ENCODE assay signal across 1 cellular context in the genomic region with DNA sequence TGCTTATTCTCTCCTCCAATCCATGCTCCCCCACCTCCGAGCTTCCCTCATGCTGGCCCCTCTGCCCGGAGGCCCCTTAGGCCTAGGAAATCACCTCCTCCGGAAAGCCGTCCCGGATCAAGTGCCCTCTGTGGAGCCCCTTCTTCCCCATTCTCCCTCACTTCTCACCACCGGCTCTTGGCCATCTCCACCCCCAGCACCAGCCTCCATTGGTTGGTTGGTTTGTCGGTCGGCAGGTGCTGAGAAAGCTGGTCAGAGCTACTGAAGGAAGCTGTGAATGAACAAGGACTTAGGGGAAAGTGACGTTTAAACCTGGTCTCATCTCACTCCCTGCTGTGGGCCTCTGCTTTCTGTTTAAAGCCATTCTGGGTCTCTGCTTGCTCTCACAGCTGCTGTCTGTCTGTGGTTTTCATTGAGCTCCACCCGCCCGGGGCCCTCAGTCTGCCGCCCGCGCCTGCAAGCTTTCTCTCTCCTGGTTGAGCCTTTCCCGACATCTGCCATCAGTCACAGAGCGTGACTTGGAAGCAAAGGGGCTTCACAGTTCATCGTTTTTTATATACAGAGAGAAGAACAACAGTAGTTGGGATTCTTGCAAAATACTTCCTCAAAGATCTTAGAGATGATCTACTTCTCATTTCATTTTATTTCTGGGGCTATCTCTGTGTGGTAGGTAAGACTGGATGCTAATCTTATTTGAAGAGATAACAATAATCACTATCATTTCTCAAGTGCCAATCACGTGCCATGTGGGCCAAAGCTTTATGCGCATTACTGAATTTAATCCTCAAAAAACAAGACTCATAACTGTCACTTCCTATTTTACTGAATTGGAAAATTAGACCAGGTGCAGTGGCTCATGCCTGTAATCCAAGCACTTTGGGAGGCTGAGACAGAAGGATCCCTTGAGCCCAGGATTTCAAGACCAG.
A peak's percentile ranks its signal among the peaks of the same experiment; 100 is the strongest.
TF ChIP-seq lines count a peak whose summit lies in the region.

No MANE protein-coding gene starts in this region.

TF ChIP-seq in GM12878, 131 proteins besides CTCF, POLR2A, EP300 and RAD21 (continued from another document and continues in another):
- TF ChIP-seq PKNOX1 (IDR thresholded peaks at IDR 0.05), result peak; percentile 54
- TF ChIP-seq SUZ12 (IDR thresholded peaks at IDR 0.05; ENCODE audit: unreplicated experiment), result no peak
- TF ChIP-seq JUNB (IDR thresholded peaks at IDR 0.05), result no peak
- TF ChIP-seq TCF12 (IDR thresholded peaks at IDR 0.05; ENCODE audit: low read depth, low read length), result peak; percentile 94
- TF ChIP-seq MEF2A (IDR thresholded peaks at IDR 0.05; ENCODE audit: insufficient read depth, low read depth, low read length), result no peak
- no peak for TF ChIP-seq MTA3 (IDR thresholded peaks at IDR 0.05; ENCODE audit: borderline replicate concordance, low read length)
- no peak for TF ChIP-seq SMAD1 (IDR thresholded peaks at IDR 0.05; ENCODE audit: low read depth, partially characterized antibody)
- TF ChIP-seq IKZF1 (conservative IDR thresholded peaks at IDR 0.05), result peak; percentile 60
- 0 out of 2 replicates have a peak, but pooled peaks have one; percentile 31 for TF ChIP-seq GATAD2B (conservative IDR thresholded peaks at IDR 0.05; ENCODE audit: low read depth)
- TF ChIP-seq, protein P1, sequence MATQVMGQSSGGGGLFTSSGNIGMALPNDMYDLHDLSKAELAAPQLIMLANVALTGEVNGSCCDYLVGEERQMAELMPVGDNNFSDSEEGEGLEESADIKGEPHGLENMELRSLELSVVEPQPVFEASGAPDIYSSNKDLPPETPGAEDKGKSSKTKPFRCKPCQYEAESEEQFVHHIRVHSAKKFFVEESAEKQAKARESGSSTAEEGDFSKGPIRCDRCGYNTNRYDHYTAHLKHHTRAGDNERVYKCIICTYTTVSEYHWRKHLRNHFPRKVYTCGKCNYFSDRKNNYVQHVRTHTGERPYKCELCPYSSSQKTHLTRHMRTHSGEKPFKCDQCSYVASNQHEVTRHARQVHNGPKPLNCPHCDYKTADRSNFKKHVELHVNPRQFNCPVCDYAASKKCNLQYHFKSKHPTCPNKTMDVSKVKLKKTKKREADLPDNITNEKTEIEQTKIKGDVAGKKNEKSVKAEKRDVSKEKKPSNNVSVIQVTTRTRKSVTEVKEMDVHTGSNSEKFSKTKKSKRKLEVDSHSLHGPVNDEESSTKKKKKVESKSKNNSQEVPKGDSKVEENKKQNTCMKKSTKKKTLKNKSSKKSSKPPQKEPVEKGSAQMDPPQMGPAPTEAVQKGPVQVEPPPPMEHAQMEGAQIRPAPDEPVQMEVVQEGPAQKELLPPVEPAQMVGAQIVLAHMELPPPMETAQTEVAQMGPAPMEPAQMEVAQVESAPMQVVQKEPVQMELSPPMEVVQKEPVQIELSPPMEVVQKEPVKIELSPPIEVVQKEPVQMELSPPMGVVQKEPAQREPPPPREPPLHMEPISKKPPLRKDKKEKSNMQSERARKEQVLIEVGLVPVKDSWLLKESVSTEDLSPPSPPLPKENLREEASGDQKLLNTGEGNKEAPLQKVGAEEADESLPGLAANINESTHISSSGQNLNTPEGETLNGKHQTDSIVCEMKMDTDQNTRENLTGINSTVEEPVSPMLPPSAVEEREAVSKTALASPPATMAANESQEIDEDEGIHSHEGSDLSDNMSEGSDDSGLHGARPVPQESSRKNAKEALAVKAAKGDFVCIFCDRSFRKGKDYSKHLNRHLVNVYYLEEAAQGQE (IDR thresholded peaks at IDR 0.05; ENCODE audit: low read depth, low read length), result no peak
- TF ChIP-seq, protein P2, sequence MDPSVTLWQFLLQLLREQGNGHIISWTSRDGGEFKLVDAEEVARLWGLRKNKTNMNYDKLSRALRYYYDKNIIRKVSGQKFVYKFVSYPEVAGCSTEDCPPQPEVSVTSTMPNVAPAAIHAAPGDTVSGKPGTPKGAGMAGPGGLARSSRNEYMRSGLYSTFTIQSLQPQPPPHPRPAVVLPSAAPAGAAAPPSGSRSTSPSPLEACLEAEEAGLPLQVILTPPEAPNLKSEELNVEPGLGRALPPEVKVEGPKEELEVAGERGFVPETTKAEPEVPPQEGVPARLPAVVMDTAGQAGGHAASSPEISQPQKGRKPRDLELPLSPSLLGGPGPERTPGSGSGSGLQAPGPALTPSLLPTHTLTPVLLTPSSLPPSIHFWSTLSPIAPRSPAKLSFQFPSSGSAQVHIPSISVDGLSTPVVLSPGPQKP (IDR thresholded peaks at IDR 0.05; ENCODE audit: low read depth, low read length), result no peak
- TF ChIP-seq YY1 (IDR thresholded peaks at IDR 0.05; ENCODE audit: low read depth, low read length), result no peak; the same call in 1 of the 2 replicates
- TF ChIP-seq, protein P3, sequence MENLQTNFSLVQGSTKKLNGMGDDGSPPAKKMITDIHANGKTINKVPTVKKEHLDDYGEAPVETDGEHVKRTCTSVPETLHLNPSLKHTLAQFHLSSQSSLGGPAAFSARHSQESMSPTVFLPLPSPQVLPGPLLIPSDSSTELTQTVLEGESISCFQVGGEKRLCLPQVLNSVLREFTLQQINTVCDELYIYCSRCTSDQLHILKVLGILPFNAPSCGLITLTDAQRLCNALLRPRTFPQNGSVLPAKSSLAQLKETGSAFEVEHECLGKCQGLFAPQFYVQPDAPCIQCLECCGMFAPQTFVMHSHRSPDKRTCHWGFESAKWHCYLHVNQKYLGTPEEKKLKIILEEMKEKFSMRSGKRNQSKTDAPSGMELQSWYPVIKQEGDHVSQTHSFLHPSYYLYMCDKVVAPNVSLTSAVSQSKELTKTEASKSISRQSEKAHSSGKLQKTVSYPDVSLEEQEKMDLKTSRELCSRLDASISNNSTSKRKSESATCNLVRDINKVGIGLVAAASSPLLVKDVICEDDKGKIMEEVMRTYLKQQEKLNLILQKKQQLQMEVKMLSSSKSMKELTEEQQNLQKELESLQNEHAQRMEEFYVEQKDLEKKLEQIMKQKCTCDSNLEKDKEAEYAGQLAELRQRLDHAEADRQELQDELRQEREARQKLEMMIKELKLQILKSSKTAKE (IDR thresholded peaks at IDR 0.05; ENCODE audit: low read depth, poor library complexity, severe bottlenecking), result peak; percentile 48
- TF ChIP-seq POLR2AphosphoS5 (IDR thresholded peaks at IDR 0.05; ENCODE audit: low read length), result 0 out of 2 replicates have a peak, but pooled peaks have one; percentile 42
- TF ChIP-seq SIX5 (IDR thresholded peaks at IDR 0.05; ENCODE audit: low read depth, low read length, severe bottlenecking), result no peak
- TF ChIP-seq NFIC (IDR thresholded peaks at IDR 0.05; ENCODE audit: low read depth, low read length), result peak; percentile 26; the same call in 1 of the 2 replicates
- TF ChIP-seq PAX5 (IDR thresholded peaks at IDR 0.05; ENCODE audit: borderline replicate concordance, low read depth, low read length), result peak; percentile 9; the same call in 1 of the 2 replicates
- TF ChIP-seq RFX5 (IDR thresholded peaks at IDR 0.05; ENCODE audit: low read depth, low read length), result no peak
- no peak for TF ChIP-seq ETV6 (conservative IDR thresholded peaks at IDR 0.05 in 1 of 2, IDR thresholded peaks at IDR 0.05 in 1 of 2; ENCODE audit: borderline replicate concordance in 1 of 2, low read depth in 1 of 2)
- peak; percentile 91 for TF ChIP-seq RUNX3 (IDR thresholded peaks at IDR 0.05; ENCODE audit: low read length)
- no peak for TF ChIP-seq ZNF274 (IDR thresholded peaks at IDR 0.05; ENCODE audit: insufficient read depth, insufficient read length)
- TF ChIP-seq, protein P4, sequence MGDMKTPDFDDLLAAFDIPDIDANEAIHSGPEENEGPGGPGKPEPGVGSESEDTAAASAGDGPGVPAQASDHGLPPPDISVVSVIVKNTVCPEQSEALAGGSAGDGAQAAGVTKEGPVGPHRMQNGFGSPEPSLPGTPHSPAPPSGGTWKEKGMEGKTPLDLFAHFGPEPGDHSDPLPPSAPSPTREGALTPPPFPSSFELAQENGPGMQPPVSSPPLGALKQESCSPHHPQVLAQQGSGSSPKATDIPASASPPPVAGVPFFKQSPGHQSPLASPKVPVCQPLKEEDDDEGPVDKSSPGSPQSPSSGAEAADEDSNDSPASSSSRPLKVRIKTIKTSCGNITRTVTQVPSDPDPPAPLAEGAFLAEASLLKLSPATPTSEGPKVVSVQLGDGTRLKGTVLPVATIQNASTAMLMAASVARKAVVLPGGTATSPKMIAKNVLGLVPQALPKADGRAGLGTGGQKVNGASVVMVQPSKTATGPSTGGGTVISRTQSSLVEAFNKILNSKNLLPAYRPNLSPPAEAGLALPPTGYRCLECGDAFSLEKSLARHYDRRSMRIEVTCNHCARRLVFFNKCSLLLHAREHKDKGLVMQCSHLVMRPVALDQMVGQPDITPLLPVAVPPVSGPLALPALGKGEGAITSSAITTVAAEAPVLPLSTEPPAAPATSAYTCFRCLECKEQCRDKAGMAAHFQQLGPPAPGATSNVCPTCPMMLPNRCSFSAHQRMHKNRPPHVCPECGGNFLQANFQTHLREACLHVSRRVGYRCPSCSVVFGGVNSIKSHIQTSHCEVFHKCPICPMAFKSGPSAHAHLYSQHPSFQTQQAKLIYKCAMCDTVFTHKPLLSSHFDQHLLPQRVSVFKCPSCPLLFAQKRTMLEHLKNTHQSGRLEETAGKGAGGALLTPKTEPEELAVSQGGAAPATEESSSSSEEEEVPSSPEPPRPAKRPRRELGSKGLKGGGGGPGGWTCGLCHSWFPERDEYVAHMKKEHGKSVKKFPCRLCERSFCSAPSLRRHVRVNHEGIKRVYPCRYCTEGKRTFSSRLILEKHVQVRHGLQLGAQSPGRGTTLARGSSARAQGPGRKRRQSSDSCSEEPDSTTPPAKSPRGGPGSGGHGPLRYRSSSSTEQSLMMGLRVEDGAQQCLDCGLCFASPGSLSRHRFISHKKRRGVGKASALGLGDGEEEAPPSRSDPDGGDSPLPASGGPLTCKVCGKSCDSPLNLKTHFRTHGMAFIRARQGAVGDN (IDR thresholded peaks at IDR 0.05), result peak; percentile 45; the same call in 1 of the 2 replicates
- TF ChIP-seq MLLT1 (IDR thresholded peaks at IDR 0.05), result peak; percentile 16; the same call in 1 of the 2 replicates
- peak in 1 of 2 experiments; percentile 36; a peak in 1 of 4 replicates for TF ChIP-seq BHLHE40 (IDR thresholded peaks at IDR 0.05; ENCODE audit: borderline replicate concordance in 1 of 2, low read depth in 2 of 2, low read length in 1 of 2)
- TF ChIP-seq ZNF24 (IDR thresholded peaks at IDR 0.05), result peak; percentile 69
- TF ChIP-seq CREM (IDR thresholded peaks at IDR 0.05; ENCODE audit: low read depth), result peak; percentile 76
- no peak for TF ChIP-seq SREBF1 (IDR thresholded peaks at IDR 0.05; ENCODE audit: low read length)
- no peak for TF ChIP-seq PML (IDR thresholded peaks at IDR 0.05; ENCODE audit: low read length)
- TF ChIP-seq, protein P5, sequence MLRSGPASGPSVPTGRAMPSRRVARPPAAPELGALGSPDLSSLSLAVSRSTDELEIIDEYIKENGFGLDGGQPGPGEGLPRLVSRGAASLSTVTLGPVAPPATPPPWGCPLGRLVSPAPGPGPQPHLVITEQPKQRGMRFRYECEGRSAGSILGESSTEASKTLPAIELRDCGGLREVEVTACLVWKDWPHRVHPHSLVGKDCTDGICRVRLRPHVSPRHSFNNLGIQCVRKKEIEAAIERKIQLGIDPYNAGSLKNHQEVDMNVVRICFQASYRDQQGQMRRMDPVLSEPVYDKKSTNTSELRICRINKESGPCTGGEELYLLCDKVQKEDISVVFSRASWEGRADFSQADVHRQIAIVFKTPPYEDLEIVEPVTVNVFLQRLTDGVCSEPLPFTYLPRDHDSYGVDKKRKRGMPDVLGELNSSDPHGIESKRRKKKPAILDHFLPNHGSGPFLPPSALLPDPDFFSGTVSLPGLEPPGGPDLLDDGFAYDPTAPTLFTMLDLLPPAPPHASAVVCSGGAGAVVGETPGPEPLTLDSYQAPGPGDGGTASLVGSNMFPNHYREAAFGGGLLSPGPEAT (IDR thresholded peaks at IDR 0.05; ENCODE audit: low read depth), result no peak
- no peak for TF ChIP-seq SRF (IDR thresholded peaks at IDR 0.05; ENCODE audit: low read depth in 2 of 2, low read length in 2 of 2)
- no peak for TF ChIP-seq ZZZ3 (IDR thresholded peaks at IDR 0.05; ENCODE audit: control insufficient read depth, insufficient read length, low read depth)
- TF ChIP-seq TAF1 (IDR thresholded peaks at IDR 0.05; ENCODE audit: borderline replicate concordance, low read depth, low read length), result 0 out of 2 replicates have a peak, but pooled peaks have one; percentile 10
- peak; percentile 16; the same call in 1 of the 2 replicates for TF ChIP-seq IRF4 (IDR thresholded peaks at IDR 0.05; ENCODE audit: low read depth, low read length)
- TF ChIP-seq MTA2 (IDR thresholded peaks at IDR 0.05; ENCODE audit: low read depth), result peak; percentile 38; the same call in 1 of the 2 replicates
- no peak for TF ChIP-seq SPI1 (IDR thresholded peaks at IDR 0.05; ENCODE audit: borderline replicate concordance, insufficient read depth, low read depth, low read length)
- no peak for TF ChIP-seq NFXL1 (IDR thresholded peaks at IDR 0.05; ENCODE audit: borderline replicate concordance)
- peak; percentile 47; the same call in 1 of the 2 replicates for TF ChIP-seq EED (IDR thresholded peaks at IDR 0.05; ENCODE audit: low read depth)
- TF ChIP-seq, protein P6, sequence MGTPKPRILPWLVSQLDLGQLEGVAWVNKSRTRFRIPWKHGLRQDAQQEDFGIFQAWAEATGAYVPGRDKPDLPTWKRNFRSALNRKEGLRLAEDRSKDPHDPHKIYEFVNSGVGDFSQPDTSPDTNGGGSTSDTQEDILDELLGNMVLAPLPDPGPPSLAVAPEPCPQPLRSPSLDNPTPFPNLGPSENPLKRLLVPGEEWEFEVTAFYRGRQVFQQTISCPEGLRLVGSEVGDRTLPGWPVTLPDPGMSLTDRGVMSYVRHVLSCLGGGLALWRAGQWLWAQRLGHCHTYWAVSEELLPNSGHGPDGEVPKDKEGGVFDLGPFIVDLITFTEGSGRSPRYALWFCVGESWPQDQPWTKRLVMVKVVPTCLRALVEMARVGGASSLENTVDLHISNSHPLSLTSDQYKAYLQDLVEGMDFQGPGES (IDR thresholded peaks at IDR 0.05), result no peak
- TF ChIP-seq MXI1 (IDR thresholded peaks at IDR 0.05; ENCODE audit: low read depth, low read length), result no peak
